21 cellular contexts compared by ENCODE assay signal in the genomic region with DNA sequence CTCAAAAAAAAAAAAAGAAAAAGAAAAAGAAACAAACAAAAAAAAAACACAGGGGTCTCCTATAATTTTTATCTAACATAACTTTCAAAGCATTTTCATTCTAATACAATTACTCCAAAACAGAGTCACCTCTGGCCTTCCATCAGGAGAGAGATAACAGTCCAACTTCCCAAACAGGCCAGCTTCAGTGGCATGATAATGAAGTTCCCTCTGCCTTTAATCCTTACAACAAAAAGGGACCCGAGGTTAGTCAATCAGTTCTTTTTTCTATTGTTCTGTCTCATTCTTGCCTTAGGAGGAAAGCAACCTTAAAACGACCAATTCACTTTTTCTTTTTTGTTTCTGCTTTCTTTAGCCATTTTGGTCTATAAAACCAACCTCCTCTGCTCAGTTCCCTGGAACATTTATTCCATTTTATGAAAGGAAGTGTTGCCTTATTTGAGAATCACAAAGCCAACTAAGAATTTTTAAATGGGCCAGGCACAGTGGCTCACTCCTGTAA. TPM values are rescaled to one million over a fixed set of nuclear protein-coding genes. Genes with fewer than 3 reads are reported as not detected.
DNase-seq lines count a peak whose midpoint lies in the region; FAIRE-seq and TF ChIP-seq lines count a peak whose summit lies in the region.
"Had no signal": no experiment of that assay in that cellular context is flagged by ENCODE, and none has a peak within 500 bp of the region (broad histone marks: within the 10 kb centered on the region; RNA-seq: fewer than 3 reads in every experiment).

No MANE protein-coding gene starts in this region.

- H3K9me2 ChIP-seq in PC-9 (ENCODE audit: insufficient read depth), result no peaks in the 10 kb centered on the region

- H3K27me3 ChIP-seq in PC-9 (ENCODE audit: insufficient read depth, low read depth), result no peaks in the 10 kb centered on the region
- H3K27me3 ChIP-seq: Peyer's patch had no signal

- no peak overlapping the region for H3K4me3 ChIP-seq in PC-9
- H3K4me3 ChIP-seq: Peyer's patch had no signal

- peak overlapping the region; percentile 26 for H3K27ac Mint-ChIP-seq in T-helper 2 cell treated with Interferon-gamma antibody and Interleukin-4, amounts not matched to agents 5 μg/mL and 100 μg/mL, for 36 hours
- no peak overlapping the region for H3K27ac Mint-ChIP-seq in activated T-helper 1 cell treated with anti-CD3 and anti-CD28 coated beads, Interleukin-12 subunit alpha, Interleukin-12 subunit beta, Interleukin-2, Interleukin-4 antibody, amounts not matched to agents 30 ng/mL and 10 ng/mL and 1 ng/mL, durations not matched to agents 14 hours and 24 hours and 36 hours

- H3K79me2 ChIP-seq in PC-9 (ENCODE audit: low read depth), result no peaks in the 10 kb centered on the region

- no peaks in the 10 kb centered on the region for H3K9me3 ChIP-seq in PC-9 (ENCODE audit: insufficient read depth, low read depth)
- H3K9me3 ChIP-seq: Caco-2, Peyer's patch had no signal

- intact Hi-C loops in PC-9 (cut with micrococcal nuclease; ENCODE audit: unreplicated experiment), result loop anchor here (2.0 to 5.0 kb wide), 3 partner anchors 22 to 82 kb away; partner anchors contain the start of gene ZNF487
- intact Hi-C loops in activated T-helper 1 cell treated with anti-CD3 and anti-CD28 coated beads, Interleukin-12 subunit alpha, Interleukin-12 subunit beta, Interleukin-2, Interleukin-4 antibody, amounts not matched to agents 30 ng/mL and 10 ng/mL and 1 ng/mL, durations not matched to agents 14 hours and 24 hours and 36 hours (cut with micrococcal nuclease), result no loop called here

- peaks cover 54% of the 10 kb centered on the region for H3F3A ChIP-seq in PC-9 (ENCODE audit: insufficient read depth, low read depth)

- peaks cover 54% of the 10 kb centered on the region for H3K4me1 ChIP-seq in PC-9 (replicated peaks; ENCODE audit: insufficient read depth)
- H3K4me1 ChIP-seq: Peyer's patch had no signal

- no peak for TF ChIP-seq CTCF in PC-9 (conservative IDR thresholded peaks at IDR 0.05)

- no peak overlapping the region for H2AFZ ChIP-seq in PC-9

- CTCF ChIA-PET in PC-9 (lab: Charles Lee), result interaction anchor here (0.5 to 0.7 kb wide), 3 partner anchors 23 to 152 kb away, joined by 4 to 8 read pairs (median 5); no protein-coding TSS in a partner anchor

- peak overlapping the region; percentile 80 for H3K27ac ChIP-seq in PC-9
- H3K27ac ChIP-seq in epithelial cell of prostate, result peak overlapping the region; percentile 83
- H3K27ac ChIP-seq: C4-2B had no signal

- peaks cover 13% of the 10 kb centered on the region for H3K27me3 Mint-ChIP-seq in T-helper 2 cell treated with Interferon-gamma antibody and Interleukin-4, amounts not matched to agents 5 μg/mL and 100 μg/mL, for 36 hours (ENCODE audit: low read depth)
- peaks cover 10% of the 10 kb centered on the region for H3K27me3 Mint-ChIP-seq in activated T-helper 1 cell treated with anti-CD3 and anti-CD28 coated beads, Interleukin-12 subunit alpha, Interleukin-12 subunit beta, Interleukin-2, Interleukin-4 antibody, amounts not matched to agents 30 ng/mL and 10 ng/mL and 1 ng/mL, durations not matched to agents 14 hours and 24 hours and 36 hours (ENCODE audit: insufficient read depth)

- FAIRE-seq in frontal cortex (lab: Jason Lieb, UNC), result no peak
- FAIRE-seq: HTR-8/SVneo had no signal

- H3K4me2 ChIP-seq in PC-9, result peak overlapping the region; percentile 52

- POLR2A ChIA-PET in PC-9 (lab: Charles Lee; ENCODE audit: unreplicated experiment), result no interaction called here

- no peaks in the 10 kb centered on the region for H3K36me3 ChIP-seq in PC-9 (ENCODE audit: low read depth)
- H3K36me3 ChIP-seq: Peyer's patch had no signal

- H4K20me1 ChIP-seq in PC-9 (ENCODE audit: insufficient read depth), result no peaks in the 10 kb centered on the region

- H3K9me3 Mint-ChIP-seq in T-helper 2 cell treated with Interferon-gamma antibody and Interleukin-4, amounts not matched to agents 5 μg/mL and 100 μg/mL, for 36 hours, result no peaks in the 10 kb centered on the region
- H3K9me3 Mint-ChIP-seq in activated T-helper 1 cell treated with anti-CD3 and anti-CD28 coated beads, Interleukin-12 subunit alpha, Interleukin-12 subunit beta, Interleukin-2, Interleukin-4 antibody, amounts not matched to agents 30 ng/mL and 10 ng/mL and 1 ng/mL, durations not matched to agents 14 hours and 24 hours and 36 hours, result no peaks in the 10 kb centered on the region

- no peak overlapping the region for H3K4me3 Mint-ChIP-seq in T-helper 2 cell treated with Interferon-gamma antibody and Interleukin-4, amounts not matched to agents 5 μg/mL and 100 μg/mL, for 36 hours
- H3K4me3 Mint-ChIP-seq in activated T-helper 1 cell treated with anti-CD3 and anti-CD28 coated beads, Interleukin-12 subunit alpha, Interleukin-12 subunit beta, Interleukin-2, Interleukin-4 antibody, amounts not matched to agents 30 ng/mL and 10 ng/mL and 1 ng/mL, durations not matched to agents 14 hours and 24 hours and 36 hours, result no peak overlapping the region

- DNase-seq in T-helper 2 cell treated with Interferon-gamma antibody and Interleukin-4, amounts not matched to agents 5 μg/mL and 100 μg/mL, for 36 hours (ENCODE audit: low spot score), result no peak
- DNase-seq in T-helper 2 cell, result no peak
- DNase-seq in PC-9, result no peak
- DNase-seq in epithelial cell of prostate (ENCODE audit: low read depth, low spot score), result no peak
- no peak for DNase-seq in activated T-helper 1 cell treated with anti-CD3 and anti-CD28 coated beads, Interleukin-12 subunit alpha, Interleukin-12 subunit beta, Interleukin-2, Interleukin-4 antibody, amounts not matched to agents 30 ng/mL and 10 ng/mL and 1 ng/mL, durations not matched to agents 14 hours and 24 hours and 36 hours (ENCODE audit: low spot score)
- DNase-seq in SKM-1 treated with dmso at 0.1 percent for 144 hours (lab: John Stamatoyannopoulos, UW; ENCODE audit: unreplicated experiment), result no peak
- no peak for DNase-seq in NCI-H187 treated with DMSO at 0.1 percent for 48 hours (lab: John Stamatoyannopoulos, UW)
- DNase-seq in frontal cortex (ENCODE audit: low spot score in 2 of 2), result no peak
- DNase-seq: 8988T, Caco-2, HCEC 1CT, KBM-7, NCI-H1048, NCI-H1694, NCI-H69, Peyer's patch, SIG-M5, SW 1271 had no signal

- peaks cover 5% of the 10 kb centered on the region for H3K36me3 Mint-ChIP-seq in T-helper 2 cell treated with Interferon-gamma antibody and Interleukin-4, amounts not matched to agents 5 μg/mL and 100 μg/mL, for 36 hours (ENCODE audit: low read depth)
- peaks cover 5% of the 10 kb centered on the region for H3K36me3 Mint-ChIP-seq in activated T-helper 1 cell treated with anti-CD3 and anti-CD28 coated beads, Interleukin-12 subunit alpha, Interleukin-12 subunit beta, Interleukin-2, Interleukin-4 antibody, amounts not matched to agents 30 ng/mL and 10 ng/mL and 1 ng/mL, durations not matched to agents 14 hours and 24 hours and 36 hours (ENCODE audit: low read depth)

- peaks cover 38% of the 10 kb centered on the region for H3K4me1 Mint-ChIP-seq in T-helper 2 cell treated with Interferon-gamma antibody and Interleukin-4, amounts not matched to agents 5 μg/mL and 100 μg/mL, for 36 hours (ENCODE audit: low read depth)
- peaks cover 33% of the 10 kb centered on the region for H3K4me1 Mint-ChIP-seq in activated T-helper 1 cell treated with anti-CD3 and anti-CD28 coated beads, Interleukin-12 subunit alpha, Interleukin-12 subunit beta, Interleukin-2, Interleukin-4 antibody, amounts not matched to agents 30 ng/mL and 10 ng/mL and 1 ng/mL, durations not matched to agents 14 hours and 24 hours and 36 hours (ENCODE audit: low read depth)

- BruUV-seq in PC-9 (replicated peaks; lab: Mats Ljungman, UMichigan), result no TSS peak

RNA-seq across cellular contexts. Expression of gene FXYD4, which starts 16.5 kb away (rescaled TPM):
- not detected in 2 replicates for total RNA-seq in PC-9 (2021)
- 0.44 TPM in 1 of 2 replicates, not detected in the other for total RNA-seq in activated T-helper 1 cell treated with anti-CD3 and anti-CD28 coated beads, Interleukin-12 subunit alpha, Interleukin-12 subunit beta, Interleukin-2, Interleukin-4 antibody, amounts not matched to agents 30 ng/mL and 10 ng/mL and 1 ng/mL, durations not matched to agents 14 hours and 24 hours and 36 hours
- not detected for total RNA-seq in frontal cortex
- total RNA-seq: Caco-2, M059J, Peyer's patch had no signal

RNA-seq across cellular contexts. Expression of gene HNRNPF, which starts 54.1 kb away (rescaled TPM):
- total RNA-seq in PC-9 (2021) (267 and 337 TPM in 2 replicates), frontal cortex (97.4 TPM)
- 499 and 501 TPM in 2 replicates for total RNA-seq in activated T-helper 1 cell treated with anti-CD3 and anti-CD28 coated beads, Interleukin-12 subunit alpha, Interleukin-12 subunit beta, Interleukin-2, Interleukin-4 antibody, amounts not matched to agents 30 ng/mL and 10 ng/mL and 1 ng/mL, durations not matched to agents 14 hours and 24 hours and 36 hours
